28 cellular contexts compared by ENCODE assay signal in the genomic region with DNA sequence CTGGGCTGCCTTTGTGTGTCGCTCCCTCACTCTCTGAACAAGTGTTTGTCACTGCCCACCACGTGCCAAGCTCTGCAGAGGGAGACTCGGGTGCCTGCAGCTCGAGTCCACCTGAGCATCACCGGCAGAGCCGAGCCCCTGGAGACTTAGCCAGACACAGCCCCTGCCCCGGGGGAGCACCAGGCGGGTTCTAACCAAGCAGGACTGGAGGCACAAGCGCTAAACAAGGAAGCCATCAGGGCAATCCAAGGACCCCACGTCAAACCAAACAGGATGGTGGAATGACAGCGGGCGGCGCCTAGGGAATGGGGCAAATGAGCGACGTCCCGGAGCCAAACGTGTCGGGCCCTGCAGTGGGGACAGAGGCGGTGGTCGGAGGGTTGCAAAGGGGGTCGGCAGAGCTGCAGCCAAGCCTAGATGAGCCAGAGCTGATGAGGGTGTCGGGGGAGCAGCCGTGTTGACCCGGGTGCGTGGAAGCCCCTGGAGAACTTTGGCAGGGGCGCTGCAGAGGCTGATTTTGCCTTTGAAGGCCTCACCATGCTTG. TPM values are rescaled to one million over a fixed set of nuclear protein-coding genes. Genes with fewer than 3 reads are reported as not detected.
A peak's percentile ranks its signal among the peaks of the same experiment; 100 is the strongest.
DNase-seq lines count a peak whose midpoint lies in the region; ATAC-seq, FAIRE-seq and TF ChIP-seq lines count a peak whose summit lies in the region.
"Had no signal": no experiment of that assay in that cellular context is flagged by ENCODE, and none has a peak within 500 bp of the region (broad histone marks: within the 10 kb centered on the region; RNA-seq: fewer than 3 reads in every experiment).

No MANE protein-coding gene starts in this region.

- H3K27ac Mint-ChIP-seq in central memory CD8-positive, alpha-beta T cell (ENCODE audit: low read depth) = peak overlapping the region; percentile 35
- H3K27ac Mint-ChIP-seq in neural crest cell (ENCODE audit: unreplicated experiment) = peak overlapping the region; percentile 50
- no peak overlapping the region for H3K27ac Mint-ChIP-seq in activated T-helper 1 cell treated with anti-CD3 and anti-CD28 coated beads, Interleukin-12 subunit alpha, Interleukin-12 subunit beta, Interleukin-2, Interleukin-4 antibody, amounts not matched to agents 30 ng/mL and 10 ng/mL and 1 ng/mL, durations not matched to agents 14 hours and 24 hours and 36 hours
- H3K27ac Mint-ChIP-seq: activated CD8-positive, alpha-beta T cell treated with anti-CD3 and anti-CD28 coated beads for 36 hours; activated naive CD4-positive, alpha-beta T cell treated with anti-CD3 and anti-CD28 coated beads, Interleukin-2, amount 50 U/mL, for 24 hours; activated T-helper 2 cell treated with anti-CD3 and anti-CD28 coated beads, Interferon-gamma antibody, Interleukin-2, Interleukin-4, amounts not matched to agents 10 μg/mL and 5 μg/mL and 100 μg/mL, durations not matched to agents 14 hours and 24 hours and 36 hours had no signal

- intact Hi-C loops in HepG2 (cut with micrococcal nuclease; ENCODE audit: unreplicated experiment) (no loop called here), right lobe of liver (cut with DNase I) (no loop called here), transverse colon (cut with DNase I; ENCODE audit: low total_unique reads) (no loop called here)
- intact Hi-C loops in activated T-helper 1 cell treated with anti-CD3 and anti-CD28 coated beads, Interleukin-12 subunit alpha, Interleukin-12 subunit beta, Interleukin-2, Interleukin-4 antibody, amounts not matched to agents 30 ng/mL and 10 ng/mL and 1 ng/mL, durations not matched to agents 14 hours and 24 hours and 36 hours (cut with micrococcal nuclease) = no loop called here

- in situ Hi-C loops in HepG2 (cut with HindIII; ENCODE audit: extremely low pct_ligation_motif_present, low pct_unique_long_range_greater_than_20kb) (no loop called here), transverse colon (cut with MboI; ENCODE audit: low pct_ligation_motif_present in 1 of 4, low pct_unique_long_range_greater_than_20kb in 1 of 4, low sequenced_read_pairs in 3 of 4) (no loop called here)

- H3K9me3 ChIP-seq in HepG2 (ENCODE audit: low read length) (no peaks in the 10 kb centered on the region), right lobe of liver (no peaks in the 10 kb centered on the region), transverse colon (no peaks in the 10 kb centered on the region)
- H3K9me3 ChIP-seq: esophagus squamous epithelium, sigmoid colon, upper lobe of left lung had no signal

- H3K27me3 ChIP-seq in HepG2 (ENCODE audit: control insufficient read depth in 1 of 2, insufficient read depth in 2 of 2, low read length in 2 of 2) (no peaks in the 10 kb centered on the region), right lobe of liver (no peaks in the 10 kb centered on the region), transverse colon (no peaks in the 10 kb centered on the region)
- H3K27me3 ChIP-seq: esophagus squamous epithelium, foreskin keratinocyte, sigmoid colon, upper lobe of left lung had no signal

- TF ChIP-seq EP300 in HepG2 (IDR thresholded peaks at IDR 0.05; ENCODE audit: low read depth in 2 of 2, low read length in 2 of 2) = no peak
- TF ChIP-seq EP300 in HepG2 (CRISPR knock-in tag; IDR thresholded peaks at IDR 0.05; ENCODE audit: borderline replicate concordance) = no peak
- no peak for TF ChIP-seq EP300 in transverse colon (IDR thresholded peaks at IDR 0.05; ENCODE audit: low read depth)

- peaks cover 15% of the 10 kb centered on the region for H3K4me1 Mint-ChIP-seq in central memory CD8-positive, alpha-beta T cell
- peaks cover 34% of the 10 kb centered on the region for H3K4me1 Mint-ChIP-seq in neural crest cell
- peaks cover 16% of the 10 kb centered on the region for H3K4me1 Mint-ChIP-seq in activated T-helper 1 cell treated with anti-CD3 and anti-CD28 coated beads, Interleukin-12 subunit alpha, Interleukin-12 subunit beta, Interleukin-2, Interleukin-4 antibody, amounts not matched to agents 30 ng/mL and 10 ng/mL and 1 ng/mL, durations not matched to agents 14 hours and 24 hours and 36 hours (ENCODE audit: low read depth)

- H3K36me3 ChIP-seq in HepG2 (replicated peaks in 1 of 2; ENCODE audit: control insufficient read depth in 1 of 2, insufficient read depth in 2 of 2, low read length in 2 of 2) (no peaks in the 10 kb centered on the region; a peak in 1 of 5 replicates), right lobe of liver (no peaks in the 10 kb centered on the region), transverse colon (no peaks in the 10 kb centered on the region)
- H3K36me3 ChIP-seq: esophagus squamous epithelium, sigmoid colon, upper lobe of left lung had no signal

- H3K9me3 Mint-ChIP-seq in central memory CD8-positive, alpha-beta T cell = no peaks in the 10 kb centered on the region
- no peaks in the 10 kb centered on the region for H3K9me3 Mint-ChIP-seq in neural crest cell
- no peaks in the 10 kb centered on the region for H3K9me3 Mint-ChIP-seq in activated T-helper 1 cell treated with anti-CD3 and anti-CD28 coated beads, Interleukin-12 subunit alpha, Interleukin-12 subunit beta, Interleukin-2, Interleukin-4 antibody, amounts not matched to agents 30 ng/mL and 10 ng/mL and 1 ng/mL, durations not matched to agents 14 hours and 24 hours and 36 hours
- H3K9me3 Mint-ChIP-seq: activated CD8-positive, alpha-beta T cell treated with anti-CD3 and anti-CD28 coated beads for 36 hours; activated naive CD4-positive, alpha-beta T cell treated with anti-CD3 and anti-CD28 coated beads, Interleukin-2, amount 50 U/mL, for 24 hours; activated T-helper 2 cell treated with anti-CD3 and anti-CD28 coated beads, Interferon-gamma antibody, Interleukin-2, Interleukin-4, amounts not matched to agents 10 μg/mL and 5 μg/mL and 100 μg/mL, durations not matched to agents 14 hours and 24 hours and 36 hours had no signal

- POLR2A ChIA-PET in HepG2 (lab: Yijun Ruan, JAX) = no interaction called here

- no peak for TF ChIP-seq RAD21 in HepG2 (CRISPR knock-in tag; IDR thresholded peaks at IDR 0.05)

- FAIRE-seq in HepG2 (lab: Jason Lieb, UNC) = no peak
- FAIRE-seq: GM12892 had no signal

- H3K79me2 ChIP-seq in HepG2 (ENCODE audit: insufficient read depth, low read length) = peaks cover 4% of the 10 kb centered on the region

- BruUV-seq in HepG2 (replicated peaks; lab: Mats Ljungman, UMichigan) = no TSS peak

- H3K4me3 Mint-ChIP-seq in central memory CD8-positive, alpha-beta T cell = no peak overlapping the region
- H3K4me3 Mint-ChIP-seq in neural crest cell = no peak overlapping the region
- no peak overlapping the region for H3K4me3 Mint-ChIP-seq in activated T-helper 1 cell treated with anti-CD3 and anti-CD28 coated beads, Interleukin-12 subunit alpha, Interleukin-12 subunit beta, Interleukin-2, Interleukin-4 antibody, amounts not matched to agents 30 ng/mL and 10 ng/mL and 1 ng/mL, durations not matched to agents 14 hours and 24 hours and 36 hours
- H3K4me3 Mint-ChIP-seq: activated CD8-positive, alpha-beta T cell treated with anti-CD3 and anti-CD28 coated beads for 36 hours; activated naive CD4-positive, alpha-beta T cell treated with anti-CD3 and anti-CD28 coated beads, Interleukin-2, amount 50 U/mL, for 24 hours had no signal

- H3K4me1 ChIP-seq in HepG2 (ENCODE audit: insufficient read depth, low read length) = peaks cover 48% of the 10 kb centered on the region
- H3K4me1 ChIP-seq in right lobe of liver = peaks cover 0 to 7% (median 3%) of the 10 kb centered on the region in 4 donors
- H3K4me1 ChIP-seq in transverse colon = peaks cover 11 to 43% (median 25%) of the 10 kb centered on the region in 4 donors
- H3K4me1 ChIP-seq: foreskin keratinocyte had no signal

- no peak for TF ChIP-seq CTCF in HepG2 (CRISPR knock-in tag; IDR thresholded peaks at IDR 0.05)
- no peak for TF ChIP-seq CTCF in right lobe of liver (IDR thresholded peaks at IDR 0.05)
- TF ChIP-seq CTCF in neural crest cell (conservative IDR thresholded peaks at IDR 0.05) = no peak
- no peak for TF ChIP-seq CTCF in transverse colon (IDR thresholded peaks at IDR 0.05)

- 0 out of 2 replicates have a peak overlapping the region, but pooled peaks have one; percentile 23 for H3K9ac ChIP-seq in HepG2 (ENCODE audit: insufficient read depth, low read depth, low read length)

- no peaks in the 10 kb centered on the region for H3K27me3 Mint-ChIP-seq in central memory CD8-positive, alpha-beta T cell
- no peaks in the 10 kb centered on the region for H3K27me3 Mint-ChIP-seq in neural crest cell (ENCODE audit: low read depth)
- H3K27me3 Mint-ChIP-seq in activated T-helper 1 cell treated with anti-CD3 and anti-CD28 coated beads, Interleukin-12 subunit alpha, Interleukin-12 subunit beta, Interleukin-2, Interleukin-4 antibody, amounts not matched to agents 30 ng/mL and 10 ng/mL and 1 ng/mL, durations not matched to agents 14 hours and 24 hours and 36 hours (ENCODE audit: insufficient read depth) = no peaks in the 10 kb centered on the region
- H3K27me3 Mint-ChIP-seq: activated CD8-positive, alpha-beta T cell treated with anti-CD3 and anti-CD28 coated beads for 36 hours; activated naive CD4-positive, alpha-beta T cell treated with anti-CD3 and anti-CD28 coated beads, Interleukin-2, amount 50 U/mL, for 24 hours had no signal

- ATAC-seq in HepG2 (no peak), right lobe of liver (no peak)
- no peak for ATAC-seq in central memory CD8-positive, alpha-beta T cell (replicated peaks; ENCODE audit: extremely low read depth, poor library complexity, severe bottlenecking)
- ATAC-seq: activated CD8-positive, alpha-beta T cell treated with anti-CD3 and anti-CD28 coated beads for 36 hours; foreskin keratinocyte; PC-3 had no signal

- no peak overlapping the region; the same call in 1 of the 2 replicates for H3K4me2 ChIP-seq in HepG2 (ENCODE audit: low read depth, low read length)

- H3K4me3 ChIP-seq in HepG2 (replicated peaks in 1 of 3; ENCODE audit: insufficient read depth in 1 of 3, low read depth in 2 of 3, low read length in 3 of 3) (no peak overlapping the region), right lobe of liver (no peak overlapping the region), transverse colon (no peak overlapping the region)
- H3K4me3 ChIP-seq: esophagus squamous epithelium, sigmoid colon, upper lobe of left lung had no signal

- peaks cover 12% of the 10 kb centered on the region for H3K36me3 Mint-ChIP-seq in central memory CD8-positive, alpha-beta T cell (ENCODE audit: insufficient read depth)
- no peaks in the 10 kb centered on the region for H3K36me3 Mint-ChIP-seq in neural crest cell (ENCODE audit: low read depth)
- no peaks in the 10 kb centered on the region for H3K36me3 Mint-ChIP-seq in activated T-helper 1 cell treated with anti-CD3 and anti-CD28 coated beads, Interleukin-12 subunit alpha, Interleukin-12 subunit beta, Interleukin-2, Interleukin-4 antibody, amounts not matched to agents 30 ng/mL and 10 ng/mL and 1 ng/mL, durations not matched to agents 14 hours and 24 hours and 36 hours (ENCODE audit: low read depth)
- H3K36me3 Mint-ChIP-seq: activated naive CD4-positive, alpha-beta T cell treated with anti-CD3 and anti-CD28 coated beads, Interleukin-2, amount 50 U/mL, for 24 hours had no signal

- DNase-seq in HepG2 (ENCODE audit: low spot score) (no peak), right lobe of liver (no peak), neural crest cell (ENCODE audit: low read depth, low spot score) (no peak), transverse colon (no peak), GM19240 (ENCODE audit: insufficient read length, low spot score) (no peak), cerebellar cortex (ENCODE audit: low spot score) (no peak)
- no peak for DNase-seq in central memory CD8-positive, alpha-beta T cell (ENCODE audit: low spot score in 2 of 2)
- DNase-seq in activated T-helper 1 cell treated with anti-CD3 and anti-CD28 coated beads, Interleukin-12 subunit alpha, Interleukin-12 subunit beta, Interleukin-2, Interleukin-4 antibody, amounts not matched to agents 30 ng/mL and 10 ng/mL and 1 ng/mL, durations not matched to agents 14 hours and 24 hours and 36 hours (ENCODE audit: low spot score) = no peak
- DNase-seq: activated CD4-positive, alpha-beta T cell treated with anti-CD3 and anti-CD28 coated beads for 1 hour; activated CD8-positive, alpha-beta T cell treated with anti-CD3 and anti-CD28 coated beads for 36 hours; anterior cingulate cortex; C1 segment of cervical spinal cord; COR-L47; esophagus squamous epithelium; foreskin keratinocyte; HCEC 1CT; Kasumi-1; NCI-H1417 treated with DMSO at 0.1 percent for 48 hours; NCI-H345; NCI-H69; PC-3; sigmoid colon; stimulated activated CD4-positive, alpha-beta T cell treated with anti-CD3 and anti-CD28 coated beads, Interleukin-4, amount 100 ng/mL, for 1 hour; substantia nigra had no signal

- 87% methylated on average over 19 of the region's 26 CpGs for WGBS in HepG2 (ENCODE audit: low lambda C conversion rate)
- WGBS in right lobe of liver (ENCODE audit: insufficient coverage, low coverage, low lambda C conversion rate, missing lambda C conversion rate) = 71% methylated on average over 10 of the region's 26 CpGs
- 90 to 91% methylated on average over 8 to 20 of the region's 26 CpGs for WGBS in transverse colon (ENCODE audit: low coverage in 1 of 2), 2 donors

- TF ChIP-seq POLR2A in HepG2 (IDR thresholded peaks at IDR 0.05; ENCODE audit: insufficient read depth in 1 of 2, low read depth in 2 of 2, low read length in 2 of 2) = no peak
- no peak for TF ChIP-seq POLR2A in right lobe of liver (IDR thresholded peaks at IDR 0.05)
- no peak for TF ChIP-seq POLR2A in transverse colon (IDR thresholded peaks at IDR 0.05)

- H4K20me1 ChIP-seq in HepG2 (ENCODE audit: insufficient read depth, low read length) = no peaks in the 10 kb centered on the region

- H2AFZ ChIP-seq in HepG2 (ENCODE audit: low read length) = no peak overlapping the region

- CTCF ChIA-PET in HepG2 (lab: Yijun Ruan, JAX; ENCODE audit: low intra/inter-chr PET ratio, low total read pairs) = no interaction called here

- H3K27ac ChIP-seq in HepG2 (ENCODE audit: extremely low read length, insufficient read depth, low read length) (peak overlapping the region; percentile 55), right lobe of liver (no peak overlapping the region), transverse colon (peak overlapping the region in 3 of 4 donors; percentile 46 to 60 (median 58))
- H3K27ac ChIP-seq: foreskin keratinocyte, upper lobe of left lung had no signal

RNA-seq across cellular contexts. Expression of a gene that starts 2.0 kb away (rescaled TPM):
- total RNA-seq in HepG2 (2016; rRNA removed; fragmentation: Illumina TruSeq; extraction: Trizol) = 12.9 and 15.7 TPM in 2 replicates
- 14.1 and 16.3 TPM in 2 replicates for total RNA-seq in HepG2 (2016; cell fraction: cytosol; rRNA removed; fragmentation: Illumina TruSeq; extraction: Trizol; ENCODE audit: low read depth)
- 6.4 and 16.5 TPM in 2 replicates for total RNA-seq in HepG2 (2016; cell fraction: insoluble cytoplasmic fraction; rRNA removed; fragmentation: Illumina TruSeq; extraction: Trizol)
- total RNA-seq in HepG2 (2016; cell fraction: membrane; rRNA removed; fragmentation: Illumina TruSeq; extraction: Trizol) = 12.4 and 12.8 TPM in 2 replicates
- total RNA-seq in HepG2 (2016; cell fraction: nucleus; rRNA removed; fragmentation: Illumina TruSeq; extraction: Trizol) = 23.1 and 33.6 TPM in 2 replicates
- polyA plus RNA-seq in HepG2 (2011; rRNA removed) = 15.2 and 16.8 TPM in 2 replicates
- 9.6 and 13.3 TPM in 2 replicates for polyA plus RNA-seq in HepG2 (2011; cell fraction: cytosol; rRNA removed)
- 31.6 and 32.7 TPM in 2 replicates for polyA plus RNA-seq in HepG2 (2011; cell fraction: nucleus; rRNA removed)
- 11.1 and 12.7 TPM in 2 replicates for polyA plus RNA-seq in HepG2 (2012)
- polyA plus RNA-seq in HepG2 (2016; cell fraction: cytosol; fragmentation: Illumina TruSeq; extraction: Trizol; ENCODE audit: low read depth) = 2.2 and 2.8 TPM in 2 replicates
- polyA plus RNA-seq in HepG2 (2016; cell fraction: insoluble cytoplasmic fraction; fragmentation: Illumina TruSeq; extraction: Trizol; ENCODE audit: low read depth) = 5.3 and 6.3 TPM in 2 replicates
- polyA plus RNA-seq in HepG2 (2016; cell fraction: membrane; fragmentation: Illumina TruSeq; extraction: Trizol; ENCODE audit: low read depth) = 4.4 and 6.1 TPM in 2 replicates
- 20.4 and 22.4 TPM in 2 replicates for polyA plus RNA-seq in HepG2 (2016; cell fraction: nucleus; fragmentation: Illumina TruSeq; extraction: Trizol; ENCODE audit: insufficient read depth, low read depth)
- 27.9 and 38.7 TPM in 2 replicates for polyA minus RNA-seq in HepG2 (2011; rRNA and poly(A)+ RNA removed; ENCODE audit: low replicate concordance)
- polyA minus RNA-seq in HepG2 (2011; cell fraction: cytosol; rRNA and poly(A)+ RNA removed) = 10.0 and 13.9 TPM in 2 replicates
- 18.5 and 30.2 TPM in 2 replicates for polyA minus RNA-seq in HepG2 (2011; cell fraction: nucleus; rRNA and poly(A)+ RNA removed)
- total RNA-seq in right lobe of liver = 10 to 100 TPM; 29.7 to 72.0 (median 34.8) TPM
- total RNA-seq in neural crest cell = 32.3 and 34.1 TPM in 2 replicates
- 100 to 1,000 TPM; 146 to 981 (median 258) TPM for total RNA-seq in transverse colon
- total RNA-seq in activated T-helper 1 cell treated with anti-CD3 and anti-CD28 coated beads, Interleukin-12 subunit alpha, Interleukin-12 subunit beta, Interleukin-2, Interleukin-4 antibody, amounts not matched to agents 30 ng/mL and 10 ng/mL and 1 ng/mL, durations not matched to agents 14 hours and 24 hours and 36 hours = 87.1 and 90.6 TPM in 2 replicates

Comparison
In these comparisons a context has a peak if more than half of its experiments do, and no peak if none do; other contexts are left out.
1. H3K27ac ChIP-seq: peak in HepG2 (single experiment) and transverse colon (3 of 4); none in right lobe of liver (0 of 3).